ENCODE assay signal across 1 cellular context in genomic region chr4:183154701-183155391, GRCh38.
A peak's percentile ranks its signal among the peaks of the same experiment; 100 is the strongest.
TF ChIP-seq lines count a peak whose summit lies in the region.

No MANE protein-coding gene starts in this region.

TF ChIP-seq in H1, 55 proteins besides CTCF, POLR2A, EP300 and RAD21 (continued from another document):
- TF ChIP-seq CHD7 (IDR thresholded peaks at IDR 0.05; ENCODE audit: insufficient replicate concordance, low read length) = no peak
- 0 out of 2 replicates have a peak, but pooled peaks have one; percentile 26 for TF ChIP-seq MAX (IDR thresholded peaks at IDR 0.05)
